In the genomic region with DNA sequence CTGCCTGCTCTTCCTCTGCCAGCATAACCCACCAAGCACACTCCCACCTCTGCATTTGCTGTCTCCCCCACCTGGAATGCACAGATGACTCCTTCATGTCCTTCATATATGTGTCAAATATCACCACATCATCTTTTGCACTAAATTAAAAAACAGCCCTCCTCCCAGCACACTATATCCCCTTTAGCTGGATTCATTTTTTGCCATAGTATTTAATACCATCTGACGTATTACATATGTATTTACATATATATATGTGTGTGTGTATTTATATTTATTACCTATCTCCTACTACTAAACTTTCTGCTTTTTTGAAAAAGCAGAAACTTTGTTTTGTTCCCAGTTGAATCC, we compare ENCODE assay signal across 1 cellular context.
TF ChIP-seq lines count a peak whose summit lies in the region.

No MANE protein-coding gene starts in this region.

TF ChIP-seq in endothelial cell of umbilical vein, 7 proteins besides CTCF, POLR2A, EP300 and RAD21:
- TF ChIP-seq EZH2 (IDR thresholded peaks at IDR 0.05; ENCODE audit: borderline replicate concordance, low read depth, low read length, severe bottlenecking) (no peak), GATA2 (IDR thresholded peaks at IDR 0.05; ENCODE audit: insufficient read depth, insufficient read length, low read depth, low read length) (no peak), MYC (IDR thresholded peaks at IDR 0.05; ENCODE audit: low read depth, low read length) (no peak), MAX (IDR thresholded peaks at IDR 0.05; ENCODE audit: insufficient read depth, insufficient read length) (no peak), FOS (IDR thresholded peaks at IDR 0.05; ENCODE audit: borderline replicate concordance, insufficient read depth, low read length) (no peak), JUN (IDR thresholded peaks at IDR 0.05; ENCODE audit: borderline replicate concordance, insufficient read depth, insufficient read length, low read depth) (no peak), POLR2AphosphoS5 (IDR thresholded peaks at IDR 0.05; ENCODE audit: insufficient read depth, low read depth, low read length) (no peak)
